8 cellular contexts compared by ENCODE assay signal in the genomic region with DNA sequence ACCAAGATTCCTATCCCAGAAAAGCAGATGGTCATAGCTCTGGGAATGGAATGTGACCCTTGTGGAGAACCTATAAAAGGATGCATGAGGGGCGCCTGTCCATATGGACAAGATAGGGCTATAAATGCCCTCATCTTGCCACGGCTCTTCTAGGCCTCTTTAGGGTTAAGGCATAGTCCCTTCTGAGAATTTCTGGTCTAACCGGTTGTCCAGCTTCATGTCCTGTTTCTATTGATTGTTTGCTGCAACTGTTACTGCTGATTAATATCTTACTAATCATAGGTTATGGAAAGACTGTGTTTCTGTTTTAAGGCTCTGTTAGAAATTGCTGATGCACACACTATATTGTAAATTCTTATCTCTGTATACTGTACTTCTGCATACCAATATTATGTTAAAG.
A peak's percentile ranks its signal among the peaks of the same experiment; 100 is the strongest.
DNase-seq lines count a peak whose midpoint lies in the region; FAIRE-seq and TF ChIP-seq lines count a peak whose summit lies in the region.
"Not testable (repeated sequence)": the region's sequence is repeated elsewhere in the genome, so short reads cannot be mapped to it uniquely, and the experiment has no call there.

No MANE protein-coding gene starts in this region.

- WGBS in small intestine, 3 donors = 35 to 58% (median 38%) methylated on average over 3 of the region's 3 CpGs

- DNase-seq in DMS 273 treated with DMSO at 0.1 percent for 48 hours (lab: John Stamatoyannopoulos, UW) = peak; percentile 48
- DNase-seq in HT-29 (ENCODE audit: low spot score) = peak; percentile 80
- DNase-seq in NCI-H524 treated with DMSO at 0.1 percent for 48 hours (lab: John Stamatoyannopoulos, UW) = peak; percentile 27
- DNase-seq in epithelial cell of esophagus (ENCODE audit: low read depth) = peak; percentile 14
- DNase-seq in myocyte (ENCODE audit: low read depth) = peak; percentile 26
- DNase-seq in small intestine = peak; percentile 4

- H3K36me3 ChIP-seq in small intestine (ENCODE audit: control insufficient read depth in 2 of 2, insufficient read depth in 2 of 2, low read length in 2 of 2) = not testable (repeated sequence)

- TF ChIP-seq CTCF in 22Rv1 (IDR thresholded peaks at IDR 0.05); VCaP (conservative IDR thresholded peaks at IDR 0.05); epithelial cell of esophagus (IDR thresholded peaks at IDR 0.05; ENCODE audit: insufficient read depth, low read depth, low read length, missing control alignments): not testable (repeated sequence)

- not testable (repeated sequence) for H3K4me3 ChIP-seq in epithelial cell of esophagus (ENCODE audit: low read length); small intestine (ENCODE audit: low read depth in 1 of 2, low read length in 2 of 2)

- H3K4me1 ChIP-seq in small intestine (ENCODE audit: control insufficient read depth in 2 of 2, insufficient read depth in 1 of 2, low read depth in 1 of 2, low read length in 1 of 2) = not testable (repeated sequence)

- not testable (repeated sequence) for H3K9me3 ChIP-seq in small intestine (ENCODE audit: control insufficient read depth, low read depth)

- H3K27ac ChIP-seq in 22Rv1 = peak overlapping the region; percentile 31; the same call in 1 of the 2 replicates
- peak overlapping the region; percentile 44 for H3K27ac ChIP-seq in VCaP
- not testable (repeated sequence) for H3K27ac ChIP-seq in small intestine (ENCODE audit: low read depth in 1 of 2, low read length in 1 of 2)

- FAIRE-seq in small intestine (lab: Jason Lieb, UNC) = not testable (repeated sequence)

- not testable (repeated sequence) for H3K27me3 ChIP-seq in small intestine (ENCODE audit: control insufficient read depth in 2 of 2, insufficient read depth in 2 of 2, low read length in 2 of 2)

Comparison
In these comparisons a context has a peak if more than half of its experiments do, and no peak if none do; other contexts are left out.
1. DNase-seq: peak in every context shown above with its lines; median percentile 80 in HT-29; 48 in DMS 273 treated with DMSO at 0.1 percent for 48 hours; 27 in NCI-H524 treated with DMSO at 0.1 percent for 48 hours; 26 in myocyte; 14 in epithelial cell of esophagus; 4 in small intestine.